In genomic region chr17:64991726-64992125, GRCh38 we compare ENCODE assay signal across 30 cellular contexts.
"Had no signal": no experiment of that assay in that cellular context is flagged by ENCODE, and none has a peak within 500 bp of the region (broad histone marks: within the 10 kb centered on the region; RNA-seq: fewer than 3 reads in every experiment).

No MANE protein-coding gene starts in this region.

- H3K4me2 ChIP-seq: hepatocyte had no signal

- H2AFZ ChIP-seq: hepatocyte had no signal

- DNase-seq: activated CD4-positive, alpha-beta memory T cell treated with anti-CD3 and anti-CD28 coated beads, Interleukin-2, amount 10 ng/mL, durations not matched to agents 7 days and 5 days; activated CD4-positive, alpha-beta T cell treated with anti-CD3 and anti-CD28 coated beads, Interleukin-2, amount 10 ng/mL, durations not matched to agents 24 days and 14 days; activated gamma-delta T cell treated with Interleukin-2 at 50 U/mL for 16 hours; caudate nucleus; effector CD8-positive, alpha-beta T cell; foreskin melanocyte; glutamatergic neuron; left ventricle myocardium inferior; midbrain; ovary; stimulated activated CD4-positive, alpha-beta T cell treated with anti-CD3 and anti-CD28 coated beads, Interleukin-12 subunit alpha, Interleukin-12 subunit beta, amount 100 ng/mL, for 4 hours; stimulated activated CD4-positive, alpha-beta T cell treated with anti-CD3 and anti-CD28 coated beads, Interleukin-4, amount 100 ng/mL, for 4 hours; stomach; SW 1271; T-helper 2 cell had no signal

- H3K36me3 ChIP-seq: adrenal gland, ascending aorta, brain microvascular endothelial cell, left ventricle myocardium inferior, neutrophil, ovary, prostate gland, right atrium auricular region, stomach, suprapubic skin had no signal

- H3K4me1 Mint-ChIP-seq: nephron had no signal

- H3K27ac Mint-ChIP-seq: activated CD4-positive, alpha-beta memory T cell treated with anti-CD3 and anti-CD28 coated beads, Interleukin-2, amount 10 ng/mL, durations not matched to agents 7 days and 5 days; activated naive CD4-positive, alpha-beta T cell treated with anti-CD3 and anti-CD28 coated beads, Interleukin-2, amount 50 U/mL, for 24 hours; activated T-helper 1 cell treated with anti-CD3 and anti-CD28 coated beads, Interleukin-12 subunit alpha, Interleukin-12 subunit beta, Interleukin-2, Interleukin-4 antibody, amounts not matched to agents 30 ng/mL and 10 ng/mL and 1 ng/mL, durations not matched to agents 14 hours and 24 hours and 36 hours; dendritic cell treated with granulocyte-macrophage colony-stimulating factor and Interleukin-4, amounts not matched to agents 40 ng/mL and 50 ng/mL, for 4 days; nephron; type B pancreatic cell had no signal

- H3K79me2 ChIP-seq: hepatocyte had no signal

- H3K9me3 Mint-ChIP-seq: activated CD4-positive, alpha-beta memory T cell treated with anti-CD3 and anti-CD28 coated beads, Interleukin-2, amount 10 ng/mL, durations not matched to agents 7 days and 5 days; activated CD4-positive, alpha-beta T cell treated with anti-CD3 and anti-CD28 coated beads, Interleukin-2, amount 10 ng/mL, durations not matched to agents 24 days and 14 days; activated naive CD4-positive, alpha-beta T cell treated with anti-CD3 and anti-CD28 coated beads, Interleukin-2, amount 50 U/mL, for 24 hours; activated T-helper 1 cell treated with anti-CD3 and anti-CD28 coated beads, Interleukin-12 subunit alpha, Interleukin-12 subunit beta, Interleukin-2, Interleukin-4 antibody, amounts not matched to agents 30 ng/mL and 10 ng/mL and 1 ng/mL, durations not matched to agents 14 hours and 24 hours and 36 hours; dendritic cell treated with granulocyte-macrophage colony-stimulating factor and Interleukin-4, amounts not matched to agents 40 ng/mL and 50 ng/mL, for 4 days; nephron; type B pancreatic cell had no signal

- ATAC-seq: activated CD4-positive, CD25-positive, alpha-beta regulatory T cell treated with anti-CD3 and anti-CD28 coated beads, Interleukin-2, amount 50 U/mL, for 24 hours had no signal

- H3K36me3 Mint-ChIP-seq: activated naive CD4-positive, alpha-beta T cell treated with anti-CD3 and anti-CD28 coated beads, Interleukin-2, amount 50 U/mL, for 24 hours; type B pancreatic cell had no signal

- H3K4me3 Mint-ChIP-seq: activated CD4-positive, alpha-beta memory T cell treated with anti-CD3 and anti-CD28 coated beads, Interleukin-2, amount 10 ng/mL, durations not matched to agents 7 days and 5 days; activated naive CD4-positive, alpha-beta T cell treated with anti-CD3 and anti-CD28 coated beads, Interleukin-2, amount 50 U/mL, for 24 hours; dendritic cell treated with granulocyte-macrophage colony-stimulating factor and Interleukin-4, amounts not matched to agents 40 ng/mL and 50 ng/mL, for 4 days; nephron; type B pancreatic cell had no signal

- H3K4me3 ChIP-seq: adrenal gland, ascending aorta, hepatocyte, left ventricle myocardium inferior, ovary, prostate gland, right atrium auricular region, stomach, suprapubic skin had no signal

- H3K27ac ChIP-seq: ascending aorta, brain microvascular endothelial cell, hepatocyte, left ventricle myocardium inferior, neutrophil, ovary, prostate gland, right atrium auricular region, stomach, suprapubic skin, VCaP had no signal

- H3K9me3 ChIP-seq: adrenal gland, ascending aorta, left ventricle myocardium inferior, neutrophil, ovary, prostate gland, right atrium auricular region, stomach, suprapubic skin had no signal

- H3K27me3 ChIP-seq: adrenal gland, ascending aorta, brain microvascular endothelial cell, hepatocyte, neutrophil, ovary, right atrium auricular region, stomach, suprapubic skin had no signal

- H3K27me3 Mint-ChIP-seq: activated CD4-positive, alpha-beta memory T cell treated with anti-CD3 and anti-CD28 coated beads, Interleukin-2, amount 10 ng/mL, durations not matched to agents 7 days and 5 days; activated naive CD4-positive, alpha-beta T cell treated with anti-CD3 and anti-CD28 coated beads, Interleukin-2, amount 50 U/mL, for 24 hours; dendritic cell treated with granulocyte-macrophage colony-stimulating factor and Interleukin-4, amounts not matched to agents 40 ng/mL and 50 ng/mL, for 4 days; type B pancreatic cell had no signal

- H3K4me1 ChIP-seq: prostate gland had no signal
